14 cellular contexts compared by ENCODE assay signal in the genomic region with DNA sequence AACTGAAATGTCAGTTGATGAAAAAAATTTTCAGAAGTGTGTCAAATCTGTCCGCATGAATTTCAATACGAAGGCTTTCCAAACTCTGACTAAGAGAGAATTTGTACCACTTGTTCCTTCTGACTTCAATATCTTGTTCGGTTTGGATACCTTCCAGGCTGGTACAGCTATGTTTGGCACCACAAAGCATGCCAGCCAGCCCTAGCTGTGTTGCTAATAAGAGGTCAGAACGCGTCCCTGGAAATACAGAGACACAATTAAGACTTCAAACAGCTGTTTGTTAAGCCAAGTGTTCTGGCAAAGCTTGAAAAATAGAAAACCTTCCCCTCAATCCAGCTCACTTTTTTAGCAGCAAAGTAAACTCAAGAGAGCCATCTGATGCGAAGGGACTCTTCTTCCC. TPM values are rescaled to one million over a fixed set of nuclear protein-coding genes. Genes with fewer than 3 reads are reported as not detected.
A peak's percentile ranks its signal among the peaks of the same experiment; 100 is the strongest.
DNase-seq lines count a peak whose midpoint lies in the region; ATAC-seq and TF ChIP-seq lines count a peak whose summit lies in the region.
"Had no signal": no experiment of that assay in that cellular context is flagged by ENCODE, and none has a peak within 500 bp of the region (broad histone marks: within the 10 kb centered on the region; RNA-seq: fewer than 3 reads in every experiment).

No MANE protein-coding gene starts in this region.

- ATAC-seq in WTC11, result no peak
- no peak for ATAC-seq in HG03432 (IDR thresholded peaks at IDR 0.05; ENCODE audit: unreplicated experiment)
- no peak for ATAC-seq in GM19351 (IDR thresholded peaks at IDR 0.05; ENCODE audit: unreplicated experiment)
- ATAC-seq: activated CD8-positive, alpha-beta T cell treated with anti-CD3 and anti-CD28 coated beads, Interleukin-2, amount 10 ng/mL, durations not matched to agents 7 days and 5 days; T-cell had no signal

- CTCF ChIA-PET in WTC11 (lab: Charles Lee), result no interaction called here

- H3K4me1 ChIP-seq in cardiac muscle cell (ENCODE audit: low read depth) (peaks cover 2% of the 10 kb centered on the region), prostate gland (replicated peaks) (peaks cover 8% of the 10 kb centered on the region)

- intact Hi-C loops in CD14-positive monocyte (cut with micrococcal nuclease), result no loop called here
- intact Hi-C loops in prostate gland (cut with DNase I), result no loop called here

- H3K4me3 ChIP-seq in cardiac muscle cell, result no peak overlapping the region
- H3K4me3 ChIP-seq in prostate gland, result no peak overlapping the region
- H3K4me3 ChIP-seq: suprapubic skin had no signal

- H3K4me3 Mint-ChIP-seq in CD14-positive monocyte (no peak overlapping the region), WTC11 (no peak overlapping the region)
- H3K4me3 Mint-ChIP-seq: activated CD8-positive, alpha-beta T cell treated with anti-CD3 and anti-CD28 coated beads, Interleukin-2, amount 10 ng/mL, durations not matched to agents 7 days and 5 days had no signal

- H3K9me3 ChIP-seq in cardiac muscle cell (ENCODE audit: low read depth) (no peaks in the 10 kb centered on the region), prostate gland (no peaks in the 10 kb centered on the region)
- H3K9me3 ChIP-seq: suprapubic skin had no signal

- H3K36me3 Mint-ChIP-seq in CD14-positive monocyte, result peaks cover 24 to 48% of the 10 kb centered on the region in 2 donors
- H3K36me3 Mint-ChIP-seq in WTC11, result peaks cover 2% of the 10 kb centered on the region

- TF ChIP-seq CTCF in CD14-positive monocyte (IDR thresholded peaks at IDR 0.05) (no peak), WTC11 (IDR thresholded peaks at IDR 0.05) (no peak), cardiac muscle cell (IDR thresholded peaks at IDR 0.05; ENCODE audit: low read depth, low read length) (no peak), prostate gland (IDR thresholded peaks at IDR 0.05) (no peak)

- H3K27me3 Mint-ChIP-seq in CD14-positive monocyte (ENCODE audit: low read depth in 3 of 3), result no peaks in the 10 kb centered on the region
- H3K27me3 Mint-ChIP-seq in WTC11 (ENCODE audit: low read depth), result no peaks in the 10 kb centered on the region
- H3K27me3 Mint-ChIP-seq: T-cell had no signal

- TF ChIP-seq POLR2A in prostate gland (IDR thresholded peaks at IDR 0.05), result no peak

- H3K27me3 ChIP-seq in cardiac muscle cell (no peaks in the 10 kb centered on the region), prostate gland (replicated peaks; ENCODE audit: insufficient read depth) (no peaks in the 10 kb centered on the region)
- H3K27me3 ChIP-seq: suprapubic skin had no signal

- DNase-seq in CD14-positive monocyte (ENCODE audit: low spot score) (no peak), WTC11 (ENCODE audit: low spot score) (no peak), cardiac muscle cell (ENCODE audit: low read depth in 1 of 2, low spot score in 1 of 2) (no peak), prostate gland (ENCODE audit: low spot score) (peak; percentile 26), kidney tubule cell (ENCODE audit: low spot score) (no peak), NCI-H345 (lab: John Stamatoyannopoulos, UW) (no peak)
- DNase-seq: activated CD8-positive, alpha-beta T cell treated with anti-CD3 and anti-CD28 coated beads, Interleukin-2, amount 10 ng/mL, durations not matched to agents 7 days and 5 days; AML-193; NCI-H1436; NK-92 treated with Interleukin-12 subunit alpha and Interleukin-12 subunit beta, amount 100 ng/mL, for 24 hours; T-cell had no signal

- 26% methylated on average over 6 of the region's 6 CpGs for WGBS in prostate gland

- H3K27ac Mint-ChIP-seq in CD14-positive monocyte, result peak overlapping the region; percentile 70 to 94 (median 84)
- peak overlapping the region; percentile 30 for H3K27ac Mint-ChIP-seq in WTC11
- H3K27ac Mint-ChIP-seq: activated CD8-positive, alpha-beta T cell treated with anti-CD3 and anti-CD28 coated beads, Interleukin-2, amount 10 ng/mL, durations not matched to agents 7 days and 5 days; T-cell had no signal

- H3K4me1 Mint-ChIP-seq in CD14-positive monocyte, result peaks cover 67% of the 10 kb centered on the region
- peaks cover 66% of the 10 kb centered on the region for H3K4me1 Mint-ChIP-seq in WTC11

- peak overlapping the region; percentile 40 for H3K27ac ChIP-seq in cardiac muscle cell
- no peak overlapping the region for H3K27ac ChIP-seq in prostate gland
- H3K27ac ChIP-seq: suprapubic skin had no signal

- H3K36me3 ChIP-seq in cardiac muscle cell (no peaks in the 10 kb centered on the region), prostate gland (no peaks in the 10 kb centered on the region)
- H3K36me3 ChIP-seq: suprapubic skin had no signal

- H3K9me3 Mint-ChIP-seq in CD14-positive monocyte (peaks cover 0 to 1% (median 0%) of the 10 kb centered on the region in 7 donors), WTC11 (no peaks in the 10 kb centered on the region)
- H3K9me3 Mint-ChIP-seq: T-cell had no signal

- POLR2A ChIA-PET in WTC11 (lab: Charles Lee), result no interaction called here

TF ChIP-seq in WTC11, 78 proteins besides CTCF, POLR2A, EP300 and RAD21:
- TF ChIP-seq NFYB (CRISPR knock-in tag; conservative IDR thresholded peaks at IDR 0.05; ENCODE audit: low read depth), result no peak
- TF ChIP-seq, protein P1, sequence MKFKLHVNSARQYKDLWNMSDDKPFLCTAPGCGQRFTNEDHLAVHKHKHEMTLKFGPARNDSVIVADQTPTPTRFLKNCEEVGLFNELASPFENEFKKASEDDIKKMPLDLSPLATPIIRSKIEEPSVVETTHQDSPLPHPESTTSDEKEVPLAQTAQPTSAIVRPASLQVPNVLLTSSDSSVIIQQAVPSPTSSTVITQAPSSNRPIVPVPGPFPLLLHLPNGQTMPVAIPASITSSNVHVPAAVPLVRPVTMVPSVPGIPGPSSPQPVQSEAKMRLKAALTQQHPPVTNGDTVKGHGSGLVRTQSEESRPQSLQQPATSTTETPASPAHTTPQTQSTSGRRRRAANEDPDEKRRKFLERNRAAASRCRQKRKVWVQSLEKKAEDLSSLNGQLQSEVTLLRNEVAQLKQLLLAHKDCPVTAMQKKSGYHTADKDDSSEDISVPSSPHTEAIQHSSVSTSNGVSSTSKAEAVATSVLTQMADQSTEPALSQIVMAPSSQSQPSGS (CRISPR knock-in tag; IDR thresholded peaks at IDR 0.05; ENCODE audit: borderline replicate concordance, low read depth), result no peak
- TF ChIP-seq, protein P2, sequence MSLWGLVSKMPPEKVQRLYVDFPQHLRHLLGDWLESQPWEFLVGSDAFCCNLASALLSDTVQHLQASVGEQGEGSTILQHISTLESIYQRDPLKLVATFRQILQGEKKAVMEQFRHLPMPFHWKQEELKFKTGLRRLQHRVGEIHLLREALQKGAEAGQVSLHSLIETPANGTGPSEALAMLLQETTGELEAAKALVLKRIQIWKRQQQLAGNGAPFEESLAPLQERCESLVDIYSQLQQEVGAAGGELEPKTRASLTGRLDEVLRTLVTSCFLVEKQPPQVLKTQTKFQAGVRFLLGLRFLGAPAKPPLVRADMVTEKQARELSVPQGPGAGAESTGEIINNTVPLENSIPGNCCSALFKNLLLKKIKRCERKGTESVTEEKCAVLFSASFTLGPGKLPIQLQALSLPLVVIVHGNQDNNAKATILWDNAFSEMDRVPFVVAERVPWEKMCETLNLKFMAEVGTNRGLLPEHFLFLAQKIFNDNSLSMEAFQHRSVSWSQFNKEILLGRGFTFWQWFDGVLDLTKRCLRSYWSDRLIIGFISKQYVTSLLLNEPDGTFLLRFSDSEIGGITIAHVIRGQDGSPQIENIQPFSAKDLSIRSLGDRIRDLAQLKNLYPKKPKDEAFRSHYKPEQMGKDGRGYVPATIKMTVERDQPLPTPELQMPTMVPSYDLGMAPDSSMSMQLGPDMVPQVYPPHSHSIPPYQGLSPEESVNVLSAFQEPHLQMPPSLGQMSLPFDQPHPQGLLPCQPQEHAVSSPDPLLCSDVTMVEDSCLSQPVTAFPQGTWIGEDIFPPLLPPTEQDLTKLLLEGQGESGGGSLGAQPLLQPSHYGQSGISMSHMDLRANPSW (CRISPR knock-in tag; conservative IDR thresholded peaks at IDR 0.05; ENCODE audit: low read depth), result no peak
- no peak for TF ChIP-seq TCF7 (CRISPR knock-in tag; IDR thresholded peaks at IDR 0.05; ENCODE audit: low read depth)
- TF ChIP-seq, protein P3, sequence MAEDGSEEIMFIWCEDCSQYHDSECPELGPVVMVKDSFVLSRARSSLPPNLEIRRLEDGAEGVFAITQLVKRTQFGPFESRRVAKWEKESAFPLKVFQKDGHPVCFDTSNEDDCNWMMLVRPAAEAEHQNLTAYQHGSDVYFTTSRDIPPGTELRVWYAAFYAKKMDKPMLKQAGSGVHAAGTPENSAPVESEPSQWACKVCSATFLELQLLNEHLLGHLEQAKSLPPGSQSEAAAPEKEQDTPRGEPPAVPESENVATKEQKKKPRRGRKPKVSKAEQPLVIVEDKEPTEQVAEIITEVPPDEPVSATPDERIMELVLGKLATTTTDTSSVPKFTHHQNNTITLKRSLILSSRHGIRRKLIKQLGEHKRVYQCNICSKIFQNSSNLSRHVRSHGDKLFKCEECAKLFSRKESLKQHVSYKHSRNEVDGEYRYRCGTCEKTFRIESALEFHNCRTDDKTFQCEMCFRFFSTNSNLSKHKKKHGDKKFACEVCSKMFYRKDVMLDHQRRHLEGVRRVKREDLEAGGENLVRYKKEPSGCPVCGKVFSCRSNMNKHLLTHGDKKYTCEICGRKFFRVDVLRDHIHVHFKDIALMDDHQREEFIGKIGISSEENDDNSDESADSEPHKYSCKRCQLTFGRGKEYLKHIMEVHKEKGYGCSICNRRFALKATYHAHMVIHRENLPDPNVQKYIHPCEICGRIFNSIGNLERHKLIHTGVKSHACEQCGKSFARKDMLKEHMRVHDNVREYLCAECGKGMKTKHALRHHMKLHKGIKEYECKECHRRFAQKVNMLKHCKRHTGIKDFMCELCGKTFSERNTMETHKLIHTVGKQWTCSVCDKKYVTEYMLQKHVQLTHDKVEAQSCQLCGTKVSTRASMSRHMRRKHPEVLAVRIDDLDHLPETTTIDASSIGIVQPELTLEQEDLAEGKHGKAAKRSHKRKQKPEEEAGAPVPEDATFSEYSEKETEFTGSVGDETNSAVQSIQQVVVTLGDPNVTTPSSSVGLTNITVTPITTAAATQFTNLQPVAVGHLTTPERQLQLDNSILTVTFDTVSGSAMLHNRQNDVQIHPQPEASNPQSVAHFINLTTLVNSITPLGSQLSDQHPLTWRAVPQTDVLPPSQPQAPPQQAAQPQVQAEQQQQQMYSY (CRISPR knock-in tag; IDR thresholded peaks at IDR 0.05), result no peak
- no peak for TF ChIP-seq SOX15 (CRISPR knock-in tag; IDR thresholded peaks at IDR 0.05)
- no peak for TF ChIP-seq CREM (CRISPR knock-in tag; IDR thresholded peaks at IDR 0.05)

RNA-seq across cellular contexts. Expression of a gene that starts 35.2 kb away (rescaled TPM):
- polyA plus RNA-seq in CD14-positive monocyte, result 100 to 1,000 TPM; 262 to 338 TPM
- 82.9 to 93.3 TPM (median 92.6 TPM) in 3 replicates for total RNA-seq in WTC11 (2021)
- 113 and 198 TPM in 2 replicates for total RNA-seq in cardiac muscle cell
- polyA plus RNA-seq in cardiac muscle cell, result 115 and 132 TPM in 2 replicates
- 10 to 100 TPM; 88.3 to 95.7 TPM for total RNA-seq in prostate gland
